In the genomic region with DNA sequence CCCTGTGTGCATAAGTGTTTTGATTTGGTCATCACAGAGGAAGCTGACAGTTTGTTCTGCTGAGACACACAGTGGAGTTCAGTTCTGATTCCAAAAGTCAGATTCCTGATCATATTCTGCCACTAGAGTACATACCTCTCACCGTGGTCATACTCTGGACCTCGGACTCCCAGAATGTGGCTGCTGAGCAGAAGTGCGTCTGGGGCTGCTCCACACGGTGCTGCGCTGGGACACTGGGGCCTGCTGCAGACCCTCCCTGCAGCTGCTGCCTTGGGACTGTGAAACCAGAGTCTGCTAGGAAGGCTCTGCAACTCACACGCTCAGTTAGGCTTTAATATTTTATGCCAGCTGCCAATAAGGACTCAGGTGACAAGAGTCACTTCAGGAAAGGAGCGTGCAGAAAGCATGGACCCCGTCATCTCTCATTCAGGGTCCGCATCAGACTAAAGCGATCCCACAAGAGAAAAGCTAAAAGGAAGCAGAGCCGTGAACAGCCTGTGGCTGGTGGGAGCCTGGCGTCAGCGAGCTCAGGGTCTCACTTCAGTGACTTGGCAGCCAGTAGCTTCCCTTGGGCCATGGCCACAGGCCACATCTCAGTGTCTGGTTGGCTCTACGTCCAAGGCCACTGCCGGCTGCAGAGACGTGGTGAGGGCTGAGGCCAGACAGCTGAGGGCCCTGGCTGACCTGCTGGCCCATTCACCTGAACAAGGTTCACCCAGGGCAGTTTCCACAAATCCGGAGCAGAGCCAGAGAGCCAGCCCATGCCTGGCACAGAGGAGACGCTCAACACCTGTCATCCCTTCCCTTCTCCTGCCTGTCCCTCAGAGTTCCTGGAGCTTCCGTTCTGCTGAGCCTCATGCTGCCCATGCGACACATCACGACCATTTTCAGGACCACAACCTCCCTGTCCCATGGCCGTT, we compare ENCODE assay signal across 1 cellular context.
TF ChIP-seq lines count a peak whose summit lies in the region.

No MANE protein-coding gene starts in this region.

TF ChIP-seq in HepG2, 621 proteins besides CTCF, POLR2A, EP300 and RAD21 (continued from another document and continues in another):
- TF ChIP-seq ZNF142 (CRISPR knock-in tag; IDR thresholded peaks at IDR 0.05) (0 out of 2 replicates have a peak, but pooled peaks have one; percentile 52), MAZ (IDR thresholded peaks at IDR 0.05; ENCODE audit: borderline replicate concordance, low read depth, low read length) (no peak), MAZ (CRISPR knock-in tag; IDR thresholded peaks at IDR 0.05; ENCODE audit: low read depth) (peak; percentile 81), ZNF17 (CRISPR knock-in tag; IDR thresholded peaks at IDR 0.05) (no peak), ZFP1 (CRISPR knock-in tag; IDR thresholded peaks at IDR 0.05) (peak; percentile 53), PHF21A (CRISPR knock-in tag; IDR thresholded peaks at IDR 0.05) (peak; percentile 88), RXRA (CRISPR knock-in tag; IDR thresholded peaks at IDR 0.05) (peak; percentile 99), ZNF510 (CRISPR knock-in tag; IDR thresholded peaks at IDR 0.05; ENCODE audit: low read depth) (peak; percentile 97), ZNF605 (CRISPR knock-in tag; IDR thresholded peaks at IDR 0.05) (peak; percentile 97), RBM22 (optimal IDR thresholded peaks at IDR 0.05; ENCODE audit: low read length) (no peak), ZNF18 (CRISPR knock-in tag; IDR thresholded peaks at IDR 0.05; ENCODE audit: insufficient replicate concordance) (peak; percentile 99), POLR2AphosphoS2 (IDR thresholded peaks at IDR 0.05; ENCODE audit: low read depth, low read length) (no peak), NR0B2 (CRISPR knock-in tag; IDR thresholded peaks at IDR 0.05) (peak; percentile 55; the same call in 1 of the 2 replicates), ZNF879 (CRISPR knock-in tag; IDR thresholded peaks at IDR 0.05) (0 out of 2 replicates have a peak, but pooled peaks have one; percentile 45), PHB2 (IDR thresholded peaks at IDR 0.05; ENCODE audit: partially characterized antibody) (no peak), XBP1 (CRISPR knock-in tag; IDR thresholded peaks at IDR 0.05) (peak; percentile 85; the same call in 1 of the 2 replicates), FOSL1 (CRISPR knock-in tag; IDR thresholded peaks at IDR 0.05; ENCODE audit: borderline replicate concordance) (no peak), KMT2A (CRISPR knock-in tag; IDR thresholded peaks at IDR 0.05) (peak; percentile 66), IKZF1 (IDR thresholded peaks at IDR 0.05) (no peak), U2AF1 (optimal IDR thresholded peaks at IDR 0.05; ENCODE audit: low read depth, low read length) (no peak), NCOA1 (CRISPR knock-in tag; IDR thresholded peaks at IDR 0.05) (peak; percentile 91), ZNF740 (CRISPR knock-in tag; IDR thresholded peaks at IDR 0.05) (peak; percentile 53; the same call in 1 of the 2 replicates), ZNF136 (CRISPR knock-in tag; IDR thresholded peaks at IDR 0.05; ENCODE audit: low read depth) (peak; percentile 57; the same call in 1 of the 2 replicates), KDM5A (IDR thresholded peaks at IDR 0.05; ENCODE audit: borderline replicate concordance, low read length) (no peak), MYNN (CRISPR knock-in tag; IDR thresholded peaks at IDR 0.05; ENCODE audit: low read depth) (no peak), ONECUT2 (CRISPR knock-in tag; IDR thresholded peaks at IDR 0.05) (no peak), PHF20 (CRISPR knock-in tag; IDR thresholded peaks at IDR 0.05) (peak; percentile 33; the same call in 1 of the 2 replicates), ZNF761 (CRISPR knock-in tag; conservative IDR thresholded peaks at IDR 0.05) (peak; percentile 86; the same call in 1 of the 2 replicates), NR2F6 (IDR thresholded peaks at IDR 0.05) (peak; percentile 63), NR2F6 (CRISPR knock-in tag; IDR thresholded peaks at IDR 0.05) (peak; percentile 94), ZNF292 (CRISPR knock-in tag; IDR thresholded peaks at IDR 0.05; ENCODE audit: borderline replicate concordance, low read depth) (peak; percentile 96), ZNF724P (CRISPR knock-in tag; IDR thresholded peaks at IDR 0.05; ENCODE audit: borderline replicate concordance) (peak; percentile 90), KDM1A (CRISPR knock-in tag; IDR thresholded peaks at IDR 0.05) (no peak), KAT7 (CRISPR knock-in tag; IDR thresholded peaks at IDR 0.05; ENCODE audit: borderline replicate concordance) (no peak; the same call in 1 of the 2 replicates)
- TF ChIP-seq, protein P1, sequence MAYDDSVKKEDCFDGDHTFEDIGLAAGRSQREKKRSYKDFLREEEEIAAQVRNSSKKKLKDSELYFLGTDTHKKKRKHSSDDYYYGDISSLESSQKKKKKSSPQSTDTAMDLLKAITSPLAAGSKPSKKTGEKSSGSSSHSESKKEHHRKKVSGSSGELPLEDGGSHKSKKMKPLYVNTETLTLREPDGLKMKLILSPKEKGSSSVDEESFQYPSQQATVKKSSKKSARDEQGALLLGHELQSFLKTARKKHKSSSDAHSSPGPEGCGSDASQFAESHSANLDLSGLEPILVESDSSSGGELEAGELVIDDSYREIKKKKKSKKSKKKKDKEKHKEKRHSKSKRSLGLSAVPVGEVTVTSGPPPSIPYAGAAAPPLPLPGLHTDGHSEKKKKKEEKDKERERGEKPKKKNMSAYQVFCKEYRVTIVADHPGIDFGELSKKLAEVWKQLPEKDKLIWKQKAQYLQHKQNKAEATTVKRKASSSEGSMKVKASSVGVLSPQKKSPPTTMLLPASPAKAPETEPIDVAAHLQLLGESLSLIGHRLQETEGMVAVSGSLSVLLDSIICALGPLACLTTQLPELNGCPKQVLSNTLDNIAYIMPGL (CRISPR knock-in tag; IDR thresholded peaks at IDR 0.05; ENCODE audit: borderline replicate concordance in 1 of 2, low read depth in 1 of 2) = peak; percentile 32 to 81; a peak in 3 of 4 replicates
- TF ChIP-seq, protein P2, sequence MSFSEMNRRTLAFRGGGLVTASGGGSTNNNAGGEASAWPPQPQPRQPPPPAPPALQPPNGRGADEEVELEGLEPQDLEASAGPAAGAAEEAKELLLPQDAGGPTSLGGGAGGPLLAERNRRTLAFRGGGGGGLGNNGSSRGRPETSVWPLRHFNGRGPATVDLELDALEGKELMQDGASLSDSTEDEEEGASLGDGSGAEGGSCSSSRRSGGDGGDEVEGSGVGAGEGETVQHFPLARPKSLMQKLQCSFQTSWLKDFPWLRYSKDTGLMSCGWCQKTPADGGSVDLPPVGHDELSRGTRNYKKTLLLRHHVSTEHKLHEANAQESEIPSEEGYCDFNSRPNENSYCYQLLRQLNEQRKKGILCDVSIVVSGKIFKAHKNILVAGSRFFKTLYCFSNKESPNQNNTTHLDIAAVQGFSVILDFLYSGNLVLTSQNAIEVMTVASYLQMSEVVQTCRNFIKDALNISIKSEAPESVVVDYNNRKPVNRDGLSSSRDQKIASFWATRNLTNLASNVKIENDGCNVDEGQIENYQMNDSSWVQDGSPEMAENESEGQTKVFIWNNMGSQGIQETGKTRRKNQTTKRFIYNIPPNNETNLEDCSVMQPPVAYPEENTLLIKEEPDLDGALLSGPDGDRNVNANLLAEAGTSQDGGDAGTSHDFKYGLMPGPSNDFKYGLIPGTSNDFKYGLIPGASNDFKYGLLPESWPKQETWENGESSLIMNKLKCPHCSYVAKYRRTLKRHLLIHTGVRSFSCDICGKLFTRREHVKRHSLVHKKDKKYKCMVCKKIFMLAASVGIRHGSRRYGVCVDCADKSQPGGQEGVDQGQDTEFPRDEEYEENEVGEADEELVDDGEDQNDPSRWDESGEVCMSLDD (CRISPR knock-in tag; IDR thresholded peaks at IDR 0.05; ENCODE audit: borderline replicate concordance) = no peak
- TF ChIP-seq, protein P3, sequence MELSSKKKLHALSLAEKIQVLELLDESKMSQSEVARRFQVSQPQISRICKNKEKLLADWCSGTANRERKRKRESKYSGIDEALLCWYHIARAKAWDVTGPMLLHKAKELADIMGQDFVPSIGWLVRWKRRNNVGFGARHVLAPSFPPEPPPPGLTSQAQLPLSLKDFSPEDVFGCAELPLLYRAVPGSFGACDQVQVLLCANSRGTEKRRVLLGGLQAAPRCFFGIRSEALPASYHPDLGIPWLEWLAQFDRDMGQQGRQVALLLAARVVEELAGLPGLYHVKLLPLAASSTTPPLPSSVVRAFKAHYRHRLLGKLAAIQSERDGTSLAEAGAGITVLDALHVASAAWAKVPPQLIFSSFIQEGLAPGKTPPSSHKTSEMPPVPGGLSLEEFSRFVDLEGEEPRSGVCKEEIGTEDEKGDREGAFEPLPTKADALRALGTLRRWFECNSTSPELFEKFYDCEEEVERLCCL (CRISPR knock-in tag; IDR thresholded peaks at IDR 0.05; ENCODE audit: borderline replicate concordance) = peak; percentile 75; the same call in 1 of the 2 replicates
- TF ChIP-seq, protein P4, sequence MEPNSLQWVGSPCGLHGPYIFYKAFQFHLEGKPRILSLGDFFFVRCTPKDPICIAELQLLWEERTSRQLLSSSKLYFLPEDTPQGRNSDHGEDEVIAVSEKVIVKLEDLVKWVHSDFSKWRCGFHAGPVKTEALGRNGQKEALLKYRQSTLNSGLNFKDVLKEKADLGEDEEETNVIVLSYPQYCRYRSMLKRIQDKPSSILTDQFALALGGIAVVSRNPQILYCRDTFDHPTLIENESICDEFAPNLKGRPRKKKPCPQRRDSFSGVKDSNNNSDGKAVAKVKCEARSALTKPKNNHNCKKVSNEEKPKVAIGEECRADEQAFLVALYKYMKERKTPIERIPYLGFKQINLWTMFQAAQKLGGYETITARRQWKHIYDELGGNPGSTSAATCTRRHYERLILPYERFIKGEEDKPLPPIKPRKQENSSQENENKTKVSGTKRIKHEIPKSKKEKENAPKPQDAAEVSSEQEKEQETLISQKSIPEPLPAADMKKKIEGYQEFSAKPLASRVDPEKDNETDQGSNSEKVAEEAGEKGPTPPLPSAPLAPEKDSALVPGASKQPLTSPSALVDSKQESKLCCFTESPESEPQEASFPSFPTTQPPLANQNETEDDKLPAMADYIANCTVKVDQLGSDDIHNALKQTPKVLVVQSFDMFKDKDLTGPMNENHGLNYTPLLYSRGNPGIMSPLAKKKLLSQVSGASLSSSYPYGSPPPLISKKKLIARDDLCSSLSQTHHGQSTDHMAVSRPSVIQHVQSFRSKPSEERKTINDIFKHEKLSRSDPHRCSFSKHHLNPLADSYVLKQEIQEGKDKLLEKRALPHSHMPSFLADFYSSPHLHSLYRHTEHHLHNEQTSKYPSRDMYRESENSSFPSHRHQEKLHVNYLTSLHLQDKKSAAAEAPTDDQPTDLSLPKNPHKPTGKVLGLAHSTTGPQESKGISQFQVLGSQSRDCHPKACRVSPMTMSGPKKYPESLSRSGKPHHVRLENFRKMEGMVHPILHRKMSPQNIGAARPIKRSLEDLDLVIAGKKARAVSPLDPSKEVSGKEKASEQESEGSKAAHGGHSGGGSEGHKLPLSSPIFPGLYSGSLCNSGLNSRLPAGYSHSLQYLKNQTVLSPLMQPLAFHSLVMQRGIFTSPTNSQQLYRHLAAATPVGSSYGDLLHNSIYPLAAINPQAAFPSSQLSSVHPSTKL (CRISPR knock-in tag; IDR thresholded peaks at IDR 0.05) = peak; percentile 76
